8 cellular contexts compared by ENCODE assay signal in the genomic region with DNA sequence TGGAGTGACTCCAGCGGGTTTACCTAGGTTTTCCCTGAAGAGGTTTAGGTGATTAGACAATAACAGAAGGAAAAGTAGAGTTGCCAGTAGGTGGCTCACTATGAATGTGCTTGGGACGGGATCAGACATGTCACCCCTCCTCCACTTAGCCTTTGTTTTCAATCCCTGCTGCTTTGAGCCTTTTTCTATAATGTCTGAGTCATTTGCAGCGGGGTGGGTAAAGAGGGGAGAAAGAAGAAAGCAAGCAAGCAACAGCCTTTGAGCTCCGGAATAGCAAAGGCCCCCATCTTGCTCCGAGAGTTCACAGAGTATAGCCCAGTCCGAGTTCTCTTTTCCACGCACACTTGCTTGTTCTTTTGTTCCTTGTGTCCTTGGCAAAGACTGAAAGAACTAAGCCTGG.
DNase-seq lines count a peak whose midpoint lies in the region; ATAC-seq and TF ChIP-seq lines count a peak whose summit lies in the region.

No MANE protein-coding gene starts in this region.

- in situ Hi-C loops in ACHN (cut with HindIII; ENCODE audit: low pct_ligation_motif_present, low pct_unique_long_range_greater_than_20kb, low sequenced_read_pairs), result no loop called here

- peak overlapping the region; percentile 41 for H3K9ac ChIP-seq in HUES6 (ENCODE audit: low read length)

- CTCF ChIA-PET in PC-9 (lab: Charles Lee), result no interaction called here

- H3K27ac ChIP-seq in HUES6 (ENCODE audit: low read depth, low read length) (peak overlapping the region; percentile 63), PC-9 (no peak overlapping the region)

- peaks cover 3% of the 10 kb centered on the region for H3K9me3 ChIP-seq in HUES6 (ENCODE audit: control insufficient read depth, insufficient read depth, low read depth, low read length)
- H3K9me3 ChIP-seq in PC-9 (ENCODE audit: insufficient read depth, low read depth), result no peaks in the 10 kb centered on the region
- no peaks in the 10 kb centered on the region for H3K9me3 ChIP-seq in mucosa of descending colon

- H3F3A ChIP-seq in PC-9 (ENCODE audit: insufficient read depth, low read depth), result no peaks in the 10 kb centered on the region

- H2AFZ ChIP-seq in PC-9, result no peak overlapping the region

- peaks cover 27% of the 10 kb centered on the region for H3K4me1 ChIP-seq in HUES6 (ENCODE audit: control insufficient read depth, insufficient read depth, low read length)
- H3K4me1 ChIP-seq in PC-9 (replicated peaks; ENCODE audit: insufficient read depth), result no peaks in the 10 kb centered on the region
- H3K4me1 ChIP-seq in mucosa of descending colon (ENCODE audit: low read depth), result no peaks in the 10 kb centered on the region

- no peaks in the 10 kb centered on the region for H3K79me2 ChIP-seq in PC-9 (ENCODE audit: low read depth)

- H3K4me3 ChIP-seq in HUES6 (ENCODE audit: low read depth, low read length) (peak overlapping the region; percentile 22), PC-9 (no peak overlapping the region), epithelial cell of proximal tubule (ENCODE audit: low read depth, low read length) (peak overlapping the region; percentile 42), mucosa of descending colon (no peak overlapping the region)

- H3K4me2 ChIP-seq in PC-9, result peak overlapping the region; percentile 17

- no peaks in the 10 kb centered on the region for H3K36me3 ChIP-seq in HUES6 (ENCODE audit: control insufficient read depth, insufficient read depth, low read length)
- H3K36me3 ChIP-seq in PC-9 (ENCODE audit: low read depth), result no peaks in the 10 kb centered on the region
- H3K36me3 ChIP-seq in mucosa of descending colon (ENCODE audit: low read depth), result no peaks in the 10 kb centered on the region

- peak; percentile 66 for ATAC-seq in mucosa of descending colon

- BruUV-seq in PC-9 (replicated peaks; lab: Mats Ljungman, UMichigan), result no TSS peak

- DNase-seq in ACHN (peak; percentile 51), PC-9 (peak in 1 of 2 experiments; percentile 3), epithelial cell of proximal tubule (ENCODE audit: low read depth) (peak; percentile 57), mucosa of descending colon (peak in 1 of 3 donors; percentile 62)
- no peak for DNase-seq in activated naive CD4-positive, alpha-beta T cell (lab: John Stamatoyannopoulos, UW)
- DNase-seq in activated T-cell treated with anti-CD3 and anti-CD28 coated beads, Interleukin-2, amount 50 U/mL, for 48 hours, result no peak
- no peak for DNase-seq in stimulated activated CD4-positive, alpha-beta T cell treated with anti-CD3 and anti-CD28 coated beads, Interleukin-4, amount 100 ng/mL, for 1 hour

- H3K9me2 ChIP-seq in PC-9 (ENCODE audit: insufficient read depth), result no peaks in the 10 kb centered on the region

- intact Hi-C loops in PC-9 (cut with micrococcal nuclease; ENCODE audit: unreplicated experiment), result no loop called here
- intact Hi-C loops in mucosa of descending colon (cut with DNase I, micrococcal nuclease), result no loop called here

- no peaks in the 10 kb centered on the region for H4K20me1 ChIP-seq in PC-9 (ENCODE audit: insufficient read depth)

- POLR2A ChIA-PET in PC-9 (lab: Charles Lee; ENCODE audit: unreplicated experiment), result no interaction called here

- peak; percentile 55 for TF ChIP-seq CTCF in PC-9 (conservative IDR thresholded peaks at IDR 0.05)
- TF ChIP-seq CTCF in epithelial cell of proximal tubule (conservative IDR thresholded peaks at IDR 0.05; ENCODE audit: low read depth, low read length), result peak; percentile 79
- no peak for TF ChIP-seq CTCF in mucosa of descending colon (IDR thresholded peaks at IDR 0.05)

- H3K27me3 ChIP-seq in HUES6 (ENCODE audit: control insufficient read depth, insufficient read depth, low read length), result no peaks in the 10 kb centered on the region
- H3K27me3 ChIP-seq in PC-9 (ENCODE audit: insufficient read depth, low read depth), result peaks cover 27% of the 10 kb centered on the region

Comparison
In these comparisons a context has a peak if more than half of its experiments do, and no peak if none do; other contexts are left out.
1. DNase-seq: peak in ACHN (single experiment) and epithelial cell of proximal tubule (single experiment); none in activated naive CD4-positive, alpha-beta T cell (0 of 4), activated T-cell treated with anti-CD3 and anti-CD28 coated beads, Interleukin-2, amount 50 U/mL, for 48 hours (0 of 2) and stimulated activated CD4-positive, alpha-beta T cell treated with anti-CD3 and anti-CD28 coated beads, Interleukin-4, amount 100 ng/mL, for 1 hour (single experiment).
2. H3K4me3 ChIP-seq: peak in HUES6 (single experiment) and epithelial cell of proximal tubule (single experiment); none in PC-9 (single experiment) and mucosa of descending colon (single experiment).